Comparison of ENCODE assay signal across 8 cellular contexts in genomic region chr1:40664791-40665190, GRCh38. TPM values are rescaled to one million over a fixed set of nuclear protein-coding genes. Genes with fewer than 3 reads are reported as not detected.
DNase-seq lines count a peak whose midpoint lies in the region; ATAC-seq and TF ChIP-seq lines count a peak whose summit lies in the region.

No MANE protein-coding gene starts in this region.

- peaks cover 25% of the 10 kb centered on the region; the same call in 1 of the 2 replicates for H3K79me2 ChIP-seq in KMS-11 (ENCODE audit: insufficient read depth, low read depth)
- H3K79me2 ChIP-seq in osteoblast (ENCODE audit: insufficient read depth, low read length): no peaks in the 10 kb centered on the region

- H3K9me3 Mint-ChIP-seq in CD8-positive, alpha-beta memory T cell: no peaks in the 10 kb centered on the region

- ATAC-seq in GM18520 (IDR thresholded peaks at IDR 0.05; ENCODE audit: unreplicated experiment) (no peak), GM18873 (IDR thresholded peaks at IDR 0.05; ENCODE audit: low FRiP score, unreplicated experiment) (no peak)

- H3K36me3 Mint-ChIP-seq in CD8-positive, alpha-beta memory T cell: no peaks in the 10 kb centered on the region

- H3K27me3 ChIP-seq in CD8-positive, alpha-beta memory T cell (ENCODE audit: insufficient read depth, low read length, poor library complexity, severe bottlenecking): no peaks in the 10 kb centered on the region
- H3K27me3 ChIP-seq in KMS-11 (ENCODE audit: insufficient read depth, low read depth): no peaks in the 10 kb centered on the region
- H3K27me3 ChIP-seq in colonic mucosa: no peaks in the 10 kb centered on the region
- H3K27me3 ChIP-seq in osteoblast (ENCODE audit: insufficient read depth, low read length): peaks cover 23% of the 10 kb centered on the region

- H4K20me1 ChIP-seq in KMS-11 (ENCODE audit: insufficient read depth) (no peaks in the 10 kb centered on the region), osteoblast (ENCODE audit: insufficient read depth, low read length) (no peaks in the 10 kb centered on the region)

- H3K4me3 Mint-ChIP-seq in CD8-positive, alpha-beta memory T cell: peak overlapping the region; percentile 54 to 93 (median 78)

- H2AFZ ChIP-seq in KMS-11 (ENCODE audit: low read depth) (no peak overlapping the region), osteoblast (ENCODE audit: low read length) (no peak overlapping the region)

- peaks cover 17% of the 10 kb centered on the region for H3K4me1 ChIP-seq in CD8-positive, alpha-beta memory T cell (ENCODE audit: insufficient read depth, low read length)
- H3K4me1 ChIP-seq in KMS-11 (ENCODE audit: low read depth, poor library complexity, severe bottlenecking) (peaks cover 71% of the 10 kb centered on the region), colonic mucosa (peaks cover 4% of the 10 kb centered on the region), osteoblast (ENCODE audit: insufficient read depth, low read length) (no peaks in the 10 kb centered on the region)

- intact Hi-C loops in colonic mucosa (cut with DNase I): loop anchor here (5.0 kb wide), 3 partner anchors 37 to 198 kb away; partner anchors contain the start of gene CITED4

- H3K4me2 ChIP-seq in KMS-11: peak overlapping the region; percentile 99
- H3K4me2 ChIP-seq in osteoblast (ENCODE audit: insufficient read depth, low read length): no peak overlapping the region

- POLR2A ChIA-PET in CD8-positive, alpha-beta memory T cell (lab: Charles Lee): interaction anchor here (1.5 kb wide), 1 partner anchor 27 kb away, joined by 8 read pairs; the partner anchor contains the start of gene NFYC

- no peaks in the 10 kb centered on the region for H3K36me3 ChIP-seq in CD8-positive, alpha-beta memory T cell (ENCODE audit: insufficient read depth, low read length)
- no peaks in the 10 kb centered on the region for H3K36me3 ChIP-seq in KMS-11 (ENCODE audit: insufficient read depth)
- H3K36me3 ChIP-seq in colonic mucosa: no peaks in the 10 kb centered on the region
- no peaks in the 10 kb centered on the region for H3K36me3 ChIP-seq in osteoblast (ENCODE audit: insufficient read depth, low read length)

- peak overlapping the region in 3 of 8 donors; percentile 60 to 73 (median 68) for H3K27ac Mint-ChIP-seq in CD8-positive, alpha-beta memory T cell

- H3K9ac ChIP-seq in KMS-11 (peak overlapping the region; percentile 49; the same call in 1 of the 2 replicates), colonic mucosa (ENCODE audit: low read depth in 2 of 2, low read length in 2 of 2) (peak overlapping the region in 1 of 2 donors; percentile 34)

- no peak for DNase-seq in CD8-positive, alpha-beta memory T cell
- DNase-seq in colonic mucosa: no peak
- peak; percentile 77 for DNase-seq in osteoblast (ENCODE audit: insufficient read length, low spot score, missing footprints)
- DNase-seq in NCI-H146 treated with DMSO at 0.1 percent for 48 hours (lab: John Stamatoyannopoulos, UW; ENCODE audit: unreplicated experiment): no peak
- no peak for DNase-seq in GM13977 (ENCODE audit: low spot score)

- in situ Hi-C loops in GM13977 (cut with MboI; ENCODE audit: low pct_unique_long_range_greater_than_20kb, low sequenced_read_pairs, unreplicated experiment): no loop called here

- no peak overlapping the region for H3K4me3 ChIP-seq in CD8-positive, alpha-beta memory T cell (ENCODE audit: low read length)
- H3K4me3 ChIP-seq in KMS-11 (IDR thresholded peaks at IDR 0.05; ENCODE audit: insufficient read depth, low read depth, low read length) (no peak overlapping the region), colonic mucosa (peak overlapping the region; percentile 68), osteoblast (ENCODE audit: insufficient read depth, low read length) (no peak overlapping the region)

- H3K27ac ChIP-seq in CD8-positive, alpha-beta memory T cell (ENCODE audit: low read depth, low read length): no peak overlapping the region
- H3K27ac ChIP-seq in KMS-11 (peak overlapping the region; percentile 78), colonic mucosa (no peak overlapping the region), osteoblast (ENCODE audit: low read depth, low read length) (no peak overlapping the region)

- TF ChIP-seq CTCF in KMS-11 (conservative IDR thresholded peaks at IDR 0.05; ENCODE audit: low read depth, low read length) (no peak), colonic mucosa (IDR thresholded peaks at IDR 0.05) (no peak), osteoblast (IDR thresholded peaks at IDR 0.05; ENCODE audit: extremely low read depth, low read depth, low read length) (no peak), GM13977 (IDR thresholded peaks at IDR 0.05; ENCODE audit: extremely low read depth, insufficient read depth, missing control alignments) (no peak)

- H3K27me3 Mint-ChIP-seq in CD8-positive, alpha-beta memory T cell: peaks cover 0 to 1% of the 10 kb centered on the region in 2 donors

- H3K9me3 ChIP-seq in CD8-positive, alpha-beta memory T cell (ENCODE audit: low read length): no peaks in the 10 kb centered on the region
- H3K9me3 ChIP-seq in colonic mucosa (no peaks in the 10 kb centered on the region), osteoblast (ENCODE audit: low read depth, low read length) (no peaks in the 10 kb centered on the region)

- CTCF ChIA-PET in CD8-positive, alpha-beta memory T cell (lab: Charles Lee): no interaction called here

- H3K4me1 Mint-ChIP-seq in CD8-positive, alpha-beta memory T cell: peaks cover 19 to 44% (median 31%) of the 10 kb centered on the region in 3 donors

RNA-seq across cellular contexts. Expression of gene RIMS3, which starts 0.7 kb away (rescaled TPM):
- total RNA-seq in CD8-positive, alpha-beta memory T cell: 1 to 10 TPM; 1.4 to 1.7 TPM
- polyA plus RNA-seq in CD8-positive, alpha-beta memory T cell: 5.4 TPM
- total RNA-seq in colonic mucosa (1 to 10 TPM; 7.0 to 9.5 TPM), osteoblast (3.5 and 6.2 TPM in 2 replicates)

RNA-seq across cellular contexts. Expression of gene NFYC, which starts 26.7 kb away (rescaled TPM):
- total RNA-seq in CD8-positive, alpha-beta memory T cell: 10 to 100 TPM; 61.3 to 61.6 TPM
- 51.3 TPM for polyA plus RNA-seq in CD8-positive, alpha-beta memory T cell
- total RNA-seq in colonic mucosa (10 to 100 TPM; 46.9 to 62.2 TPM), osteoblast (24.2 TPM in 2 replicates)
